1 cellular context compared by ENCODE assay signal in the genomic region with DNA sequence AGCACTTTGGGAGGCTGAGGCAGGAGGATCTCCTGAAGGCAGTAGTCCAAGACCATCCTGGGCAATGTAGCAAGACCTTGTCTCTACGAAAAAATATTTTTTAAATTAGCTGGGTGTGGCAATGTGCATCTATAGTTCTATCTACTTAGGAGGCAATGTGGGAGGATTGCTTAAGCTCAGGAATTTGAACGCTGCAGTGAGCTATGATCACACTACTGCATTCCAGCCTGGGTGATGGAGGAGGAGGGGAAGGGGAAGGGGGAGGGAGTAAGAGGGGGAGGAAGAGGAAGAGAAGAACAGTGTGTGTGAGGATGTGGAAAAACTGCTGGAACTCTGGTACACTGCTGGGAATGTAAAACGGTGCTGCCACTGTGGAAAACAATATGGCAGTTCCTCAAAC.
TF ChIP-seq lines count a peak whose summit lies in the region.

No MANE protein-coding gene starts in this region.

TF ChIP-seq in WTC11, 78 proteins besides CTCF, POLR2A, EP300 and RAD21 (continued from another document):
- TF ChIP-seq, protein P1, sequence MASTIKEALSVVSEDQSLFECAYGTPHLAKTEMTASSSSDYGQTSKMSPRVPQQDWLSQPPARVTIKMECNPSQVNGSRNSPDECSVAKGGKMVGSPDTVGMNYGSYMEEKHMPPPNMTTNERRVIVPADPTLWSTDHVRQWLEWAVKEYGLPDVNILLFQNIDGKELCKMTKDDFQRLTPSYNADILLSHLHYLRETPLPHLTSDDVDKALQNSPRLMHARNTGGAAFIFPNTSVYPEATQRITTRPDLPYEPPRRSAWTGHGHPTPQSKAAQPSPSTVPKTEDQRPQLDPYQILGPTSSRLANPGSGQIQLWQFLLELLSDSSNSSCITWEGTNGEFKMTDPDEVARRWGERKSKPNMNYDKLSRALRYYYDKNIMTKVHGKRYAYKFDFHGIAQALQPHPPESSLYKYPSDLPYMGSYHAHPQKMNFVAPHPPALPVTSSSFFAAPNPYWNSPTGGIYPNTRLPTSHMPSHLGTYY (CRISPR knock-in tag; IDR thresholded peaks at IDR 0.05) = no peak
- TF ChIP-seq GABPB1 (CRISPR knock-in tag; IDR thresholded peaks at IDR 0.05) (no peak), GTF2I (CRISPR knock-in tag; conservative IDR thresholded peaks at IDR 0.05) (no peak), TCF7 (CRISPR knock-in tag; IDR thresholded peaks at IDR 0.05; ENCODE audit: low read depth) (no peak), ZNF263 (CRISPR knock-in tag; IDR thresholded peaks at IDR 0.05; ENCODE audit: low read depth) (no peak), NR2C2 (CRISPR knock-in tag; IDR thresholded peaks at IDR 0.05) (no peak), E2F5 (CRISPR knock-in tag; IDR thresholded peaks at IDR 0.05) (no peak)
- TF ChIP-seq, protein P2, sequence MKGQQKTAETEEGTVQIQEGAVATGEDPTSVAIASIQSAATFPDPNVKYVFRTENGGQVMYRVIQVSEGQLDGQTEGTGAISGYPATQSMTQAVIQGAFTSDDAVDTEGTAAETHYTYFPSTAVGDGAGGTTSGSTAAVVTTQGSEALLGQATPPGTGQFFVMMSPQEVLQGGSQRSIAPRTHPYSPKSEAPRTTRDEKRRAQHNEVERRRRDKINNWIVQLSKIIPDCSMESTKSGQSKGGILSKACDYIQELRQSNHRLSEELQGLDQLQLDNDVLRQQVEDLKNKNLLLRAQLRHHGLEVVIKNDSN (CRISPR knock-in tag; IDR thresholded peaks at IDR 0.05) = no peak
- TF ChIP-seq, protein P3, sequence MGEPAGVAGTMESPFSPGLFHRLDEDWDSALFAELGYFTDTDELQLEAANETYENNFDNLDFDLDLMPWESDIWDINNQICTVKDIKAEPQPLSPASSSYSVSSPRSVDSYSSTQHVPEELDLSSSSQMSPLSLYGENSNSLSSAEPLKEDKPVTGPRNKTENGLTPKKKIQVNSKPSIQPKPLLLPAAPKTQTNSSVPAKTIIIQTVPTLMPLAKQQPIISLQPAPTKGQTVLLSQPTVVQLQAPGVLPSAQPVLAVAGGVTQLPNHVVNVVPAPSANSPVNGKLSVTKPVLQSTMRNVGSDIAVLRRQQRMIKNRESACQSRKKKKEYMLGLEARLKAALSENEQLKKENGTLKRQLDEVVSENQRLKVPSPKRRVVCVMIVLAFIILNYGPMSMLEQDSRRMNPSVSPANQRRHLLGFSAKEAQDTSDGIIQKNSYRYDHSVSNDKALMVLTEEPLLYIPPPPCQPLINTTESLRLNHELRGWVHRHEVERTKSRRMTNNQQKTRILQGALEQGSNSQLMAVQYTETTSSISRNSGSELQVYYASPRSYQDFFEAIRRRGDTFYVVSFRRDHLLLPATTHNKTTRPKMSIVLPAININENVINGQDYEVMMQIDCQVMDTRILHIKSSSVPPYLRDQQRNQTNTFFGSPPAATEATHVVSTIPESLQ (CRISPR knock-in tag; IDR thresholded peaks at IDR 0.05) = no peak
- TF ChIP-seq, protein P4, sequence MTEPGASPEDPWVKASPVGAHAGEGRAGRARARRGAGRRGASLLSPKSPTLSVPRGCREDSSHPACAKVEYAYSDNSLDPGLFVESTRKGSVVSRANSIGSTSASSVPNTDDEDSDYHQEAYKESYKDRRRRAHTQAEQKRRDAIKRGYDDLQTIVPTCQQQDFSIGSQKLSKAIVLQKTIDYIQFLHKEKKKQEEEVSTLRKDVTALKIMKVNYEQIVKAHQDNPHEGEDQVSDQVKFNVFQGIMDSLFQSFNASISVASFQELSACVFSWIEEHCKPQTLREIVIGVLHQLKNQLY (CRISPR knock-in tag; IDR thresholded peaks at IDR 0.05) = no peak
- TF ChIP-seq, protein P5, sequence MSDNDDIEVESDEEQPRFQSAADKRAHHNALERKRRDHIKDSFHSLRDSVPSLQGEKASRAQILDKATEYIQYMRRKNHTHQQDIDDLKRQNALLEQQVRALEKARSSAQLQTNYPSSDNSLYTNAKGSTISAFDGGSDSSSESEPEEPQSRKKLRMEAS (CRISPR knock-in tag; IDR thresholded peaks at IDR 0.05) = no peak
